Comparison of ENCODE assay signal across 26 cellular contexts in the genomic region with DNA sequence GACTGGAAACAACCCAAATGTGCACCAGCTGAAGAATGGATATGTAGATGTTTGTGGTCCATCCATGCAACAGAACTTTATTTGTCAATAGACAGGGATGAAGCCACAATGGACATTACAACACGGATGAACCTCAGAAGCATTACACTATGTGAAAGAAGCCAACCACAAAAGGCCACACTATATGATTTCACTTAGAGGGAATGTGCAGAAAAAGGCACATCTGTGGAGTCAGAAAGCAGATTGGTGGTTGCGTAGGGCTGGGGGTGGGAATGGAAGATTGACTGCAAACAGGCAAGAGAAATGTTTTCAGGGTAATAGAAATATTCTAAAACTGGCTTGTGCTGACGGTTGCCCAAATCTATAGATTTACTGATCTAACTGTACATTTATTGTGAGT. TPM values are rescaled to one million over a fixed set of nuclear protein-coding genes. Genes with fewer than 3 reads are reported as not detected.
DNase-seq lines count a peak whose midpoint lies in the region; ATAC-seq and TF ChIP-seq lines count a peak whose summit lies in the region.
"Had no signal": no experiment of that assay in that cellular context is flagged by ENCODE, and none has a peak within 500 bp of the region (broad histone marks: within the 10 kb centered on the region; RNA-seq: fewer than 3 reads in every experiment).

No MANE protein-coding gene starts in this region.

- H4K20me1 ChIP-seq in fibroblast of lung (ENCODE audit: control insufficient read depth, extremely low read depth, insufficient read depth, low read length) = no peaks in the 10 kb centered on the region

- H3K4me2 ChIP-seq in fibroblast of lung (ENCODE audit: extremely low read depth, insufficient read depth, low read length) = no peak overlapping the region

- H3K36me3 ChIP-seq in RWPE2 (ENCODE audit: low read depth) (no peaks in the 10 kb centered on the region), fibroblast of lung (ENCODE audit: control insufficient read depth, insufficient read depth, low read length) (no peaks in the 10 kb centered on the region)
- H3K36me3 ChIP-seq: thyroid gland had no signal

- H3K79me2 ChIP-seq in fibroblast of lung (ENCODE audit: control insufficient read depth, insufficient read depth, low read length) = no peaks in the 10 kb centered on the region

- ATAC-seq in RWPE2 (ENCODE audit: low read depth) (0 out of 3 replicates have a peak, but pooled peaks have one; percentile 29), left cardiac atrium (no peak)
- ATAC-seq: CD8-positive, alpha-beta T cell; sciatic nerve had no signal

- no peak overlapping the region for H2AFZ ChIP-seq in fibroblast of lung (ENCODE audit: low read length)

- no peaks in the 10 kb centered on the region for H3K9me3 ChIP-seq in RWPE2 (ENCODE audit: severe bottlenecking)
- no peaks in the 10 kb centered on the region for H3K9me3 ChIP-seq in fibroblast of lung (ENCODE audit: control insufficient read depth, insufficient read depth, low read depth, low read length)
- H3K9me3 ChIP-seq: thyroid gland had no signal

- DNase-seq in ELR (ENCODE audit: low read depth) (peak; percentile 23), RWPE2 (ENCODE audit: low spot score) (no peak), fibroblast of lung (ENCODE audit: low read depth in 2 of 2) (peak; percentile 29 to 72), non-pigmented ciliary epithelial cell (ENCODE audit: low read depth) (peak; percentile 71), NCI-H82 (lab: John Stamatoyannopoulos, UW) (no peak), NOMO-1 (lab: John Stamatoyannopoulos, UW; ENCODE audit: unreplicated experiment in 2 of 2) (no peak), left cardiac atrium (no peak)
- DNase-seq: activated CD4-positive, alpha-beta T cell treated with anti-CD3 and anti-CD28 coated beads, Interleukin-2, amount 10 ng/mL, durations not matched to agents 24 days and 14 days; activated naive CD4-positive, alpha-beta T cell; activated T-cell treated with anti-CD3 and anti-CD28 coated beads, Interleukin-2, amount 50 U/mL, for 48 hours; AML-193; CD8-positive, alpha-beta T cell; cerebellar nuclear complex; DMS153; GF-D8; KG1; NCI-H1694 treated with DMSO at 0.1 percent for 48 hours; NCI-H2171; NCI-H524; nephron progenitor cell; RPMI8226; stimulated activated CD4-positive, alpha-beta T cell treated with anti-CD3 and anti-CD28 coated beads, Interleukin-15, amount 100 ng/mL, for 24 hours; thyroid gland had no signal

- intact Hi-C loops in left cardiac atrium (cut with DNase I) = no loop called here

- H3K27me3 ChIP-seq in RWPE2 (ENCODE audit: insufficient read depth, poor library complexity, severe bottlenecking) (no peaks in the 10 kb centered on the region), fibroblast of lung (ENCODE audit: control insufficient read depth, insufficient read depth, low read length) (peaks cover 6% of the 10 kb centered on the region)
- H3K27me3 ChIP-seq: thyroid gland had no signal

- H3K4me1 ChIP-seq in RWPE2 (ENCODE audit: insufficient read depth, poor library complexity, severe bottlenecking) = no peaks in the 10 kb centered on the region
- no peaks in the 10 kb centered on the region for H3K4me1 ChIP-seq in fibroblast of lung (ENCODE audit: control insufficient read depth, extremely low read depth, insufficient read depth, low read length)
- H3K4me1 ChIP-seq: thyroid gland had no signal

- no peak overlapping the region for H3K9ac ChIP-seq in fibroblast of lung (ENCODE audit: insufficient read depth, low read length)

- H3K27ac ChIP-seq in RWPE2 (ENCODE audit: poor library complexity, severe bottlenecking) (no peak overlapping the region), fibroblast of lung (ENCODE audit: insufficient read depth, low read length) (no peak overlapping the region)
- H3K27ac ChIP-seq: SK-N-MC, thyroid gland, VCaP had no signal

- no peak for TF ChIP-seq CTCF in RWPE2 (IDR thresholded peaks at IDR 0.05; ENCODE audit: poor library complexity, severe bottlenecking)
- no peak for TF ChIP-seq CTCF in fibroblast of lung (conservative IDR thresholded peaks at IDR 0.05 in 1 of 2, IDR thresholded peaks at IDR 0.05 in 1 of 2; ENCODE audit: low read depth in 1 of 2, low read length in 2 of 2)

- no peak overlapping the region for H3K4me3 ChIP-seq in RWPE2 (ENCODE audit: severe bottlenecking)
- H3K4me3 ChIP-seq in fibroblast of lung (replicated peaks in 1 of 4; ENCODE audit: control extremely low read depth in 1 of 4, insufficient read depth in 1 of 4, low read depth in 3 of 4, low read length in 4 of 4) = no peak overlapping the region
- H3K4me3 ChIP-seq: SK-N-MC, thyroid gland had no signal

RNA-seq across cellular contexts. Expression of a gene that starts 34.3 kb away (rescaled TPM):
- total RNA-seq in fibroblast of lung (62.9 and 64.2 TPM in 2 replicates), left cardiac atrium (10 to 100 TPM; 79.8 to 87.8 TPM)
- polyA plus RNA-seq in fibroblast of lung = 46.8 and 47.3 TPM in 2 replicates
- polyA plus RNA-seq in fibroblast of lung (2012) = 36.5 and 40.2 TPM in 2 replicates
- polyA minus RNA-seq in fibroblast of lung (ENCODE audit: low replicate concordance) = 13.2 and 14.7 TPM in 2 replicates

RNA-seq across cellular contexts. Expression of a gene that starts 45.3 kb away (rescaled TPM):
- total RNA-seq in fibroblast of lung = 1.8 and 2.6 TPM in 2 replicates
- polyA plus RNA-seq in fibroblast of lung = 4.3 and 5.8 TPM in 2 replicates
- polyA plus RNA-seq in fibroblast of lung (2012) = 3.0 and 3.5 TPM in 2 replicates
- polyA minus RNA-seq in fibroblast of lung (ENCODE audit: low replicate concordance) = 0.30 and 1.9 TPM in 2 replicates
- total RNA-seq in left cardiac atrium = 1 to 10 TPM; 4.3 to 7.2 TPM

Comparison
In these comparisons a context has a peak if more than half of its experiments do, and no peak if none do; other contexts are left out.
1. DNase-seq: peak in ELR (single experiment), fibroblast of lung (2 of 2) and non-pigmented ciliary epithelial cell (single experiment); none in RWPE2 (single experiment), NCI-H82 (single experiment), NOMO-1 (0 of 2) and left cardiac atrium (single experiment).